ENCODE assay signal across 15 cellular contexts in genomic region chr6:137740347-137740746, GRCh38.
DNase-seq lines count a peak whose midpoint lies in the region; ATAC-seq, FAIRE-seq and TF ChIP-seq lines count a peak whose summit lies in the region.
"Had no signal": no experiment of that assay in that cellular context is flagged by ENCODE, and none has a peak within 500 bp of the region (broad histone marks: within the 10 kb centered on the region; RNA-seq: fewer than 3 reads in every experiment).

No MANE protein-coding gene starts in this region.

- no peak for FAIRE-seq in GM12891 (lab: Jason Lieb, UNC)
- FAIRE-seq: GM12878, H54 had no signal

- peak overlapping the region; percentile 13 for H3K27ac Mint-ChIP-seq in activated T-helper 17 cell treated with anti-CD3 and anti-CD28 coated beads, Interleukin-2, amount 50 U/mL, for 72 hours
- H3K27ac Mint-ChIP-seq in endodermal cell: no peak overlapping the region

- TF ChIP-seq POLR2A in GM12891 (IDR thresholded peaks at IDR 0.05; ENCODE audit: low read depth, low read length): no peak

- peak; percentile 45 for ATAC-seq in Right ventricle myocardium superior (ENCODE audit: poor library complexity)
- ATAC-seq in activated T-helper 17 cell treated with anti-CD3 and anti-CD28 coated beads, Interleukin-2, amount 50 U/mL, for 72 hours (replicated peaks): no peak
- ATAC-seq: HCT116 had no signal

- TF ChIP-seq CTCF in left ventricle myocardium inferior (IDR thresholded peaks at IDR 0.05; ENCODE audit: borderline replicate concordance) (no peak), fibroblast of pulmonary artery (IDR thresholded peaks at IDR 0.05; ENCODE audit: low read length, missing control alignments) (no peak), osteoblast (IDR thresholded peaks at IDR 0.05; ENCODE audit: extremely low read depth, low read depth, low read length) (no peak), endodermal cell (conservative IDR thresholded peaks at IDR 0.05) (no peak)

- in situ Hi-C loops in G401 (cut with HindIII; ENCODE audit: low sequenced_read_pairs): no loop called here

- H2AFZ ChIP-seq in osteoblast (ENCODE audit: low read length): peak overlapping the region; percentile 33

- H3K27ac ChIP-seq in left ventricle myocardium inferior (replicated peaks): no peak overlapping the region
- H3K27ac ChIP-seq in osteoblast (ENCODE audit: low read depth, low read length): no peak overlapping the region
- H3K27ac ChIP-seq in endodermal cell (ENCODE audit: low read depth, low read length): no peak overlapping the region
- H3K27ac ChIP-seq: BLaER1 treated with 17β-estradiol and CSF1 and Interleukin-3, amounts not matched to agents 10 nM and 100 nM had no signal

- H3K4me1 Mint-ChIP-seq in activated T-helper 17 cell treated with anti-CD3 and anti-CD28 coated beads, Interleukin-2, amount 50 U/mL, for 72 hours: peaks cover 25% of the 10 kb centered on the region
- H3K4me1 Mint-ChIP-seq in endodermal cell: peaks cover 9% of the 10 kb centered on the region

- no peak overlapping the region for H3K4me2 ChIP-seq in osteoblast (ENCODE audit: insufficient read depth, low read length)
- H3K4me2 ChIP-seq: BLaER1 treated with 17β-estradiol and CSF1 and Interleukin-3, amounts not matched to agents 10 nM and 100 nM had no signal

- WGBS in endodermal cell (ENCODE audit: insufficient coverage in 1 of 2, insufficient read length in 1 of 2), 2 experiments: 92 to 93% methylated on average over 3 to 4 of the region's 4 CpGs

- H3K9me3 Mint-ChIP-seq in activated T-helper 17 cell treated with anti-CD3 and anti-CD28 coated beads, Interleukin-2, amount 50 U/mL, for 72 hours: no peaks in the 10 kb centered on the region
- H3K9me3 Mint-ChIP-seq in endodermal cell: no peaks in the 10 kb centered on the region

- intact Hi-C loops in Right ventricle myocardium superior (cut with DNase I): no loop called here
- intact Hi-C loops in left ventricle myocardium inferior (cut with micrococcal nuclease): no loop called here

- H3K27me3 ChIP-seq in left ventricle myocardium inferior (ENCODE audit: low read depth) (no peaks in the 10 kb centered on the region), osteoblast (ENCODE audit: insufficient read depth, low read length) (no peaks in the 10 kb centered on the region), endodermal cell (ENCODE audit: control insufficient read depth, insufficient read depth, low read length, poor library complexity, severe bottlenecking) (no peaks in the 10 kb centered on the region)
- H3K27me3 ChIP-seq: BLaER1 treated with 17β-estradiol and CSF1 and Interleukin-3, amounts not matched to agents 10 nM and 100 nM had no signal

- H3K36me3 ChIP-seq in left ventricle myocardium inferior: no peaks in the 10 kb centered on the region
- H3K36me3 ChIP-seq in osteoblast (ENCODE audit: insufficient read depth, low read length): no peaks in the 10 kb centered on the region
- H3K36me3 ChIP-seq in endodermal cell (ENCODE audit: control insufficient read depth, insufficient read depth, low read length): no peaks in the 10 kb centered on the region
- H3K36me3 ChIP-seq: BLaER1 treated with 17β-estradiol and CSF1 and Interleukin-3, amounts not matched to agents 10 nM and 100 nM had no signal

- no peak overlapping the region for H3K4me3 Mint-ChIP-seq in activated T-helper 17 cell treated with anti-CD3 and anti-CD28 coated beads, Interleukin-2, amount 50 U/mL, for 72 hours
- no peak overlapping the region for H3K4me3 Mint-ChIP-seq in endodermal cell
- H3K4me3 Mint-ChIP-seq: CD4-positive, CD25-positive, alpha-beta regulatory T cell had no signal

- DNase-seq in Right ventricle myocardium superior: no peak
- DNase-seq in left ventricle myocardium inferior: no peak
- peak; percentile 30 for DNase-seq in fibroblast of pulmonary artery (ENCODE audit: low read depth)
- DNase-seq in osteoblast (ENCODE audit: insufficient read length, low spot score, missing footprints): no peak
- no peak for DNase-seq in endodermal cell
- DNase-seq in G401 (ENCODE audit: low spot score): no peak
- no peak for DNase-seq in GM12891 (ENCODE audit: insufficient read length, low spot score)
- DNase-seq: 8988T; CD4-positive, CD25-positive, alpha-beta regulatory T cell; DMS53 had no signal

- H3K9ac ChIP-seq in endodermal cell (ENCODE audit: extremely low read depth, low read length, poor library complexity, severe bottlenecking): no peak overlapping the region
- H3K9ac ChIP-seq: BLaER1 treated with 17β-estradiol and CSF1 and Interleukin-3, amounts not matched to agents 10 nM and 100 nM had no signal

- H3K79me2 ChIP-seq in osteoblast (ENCODE audit: insufficient read depth, low read length): no peaks in the 10 kb centered on the region

- H3K4me3 ChIP-seq in left ventricle myocardium inferior: no peak overlapping the region
- no peak overlapping the region for H3K4me3 ChIP-seq in fibroblast of pulmonary artery (replicated peaks; ENCODE audit: low read depth, low read length)
- H3K4me3 ChIP-seq in osteoblast (ENCODE audit: insufficient read depth, low read length): no peak overlapping the region
- H3K4me3 ChIP-seq in endodermal cell (ENCODE audit: low read length): no peak overlapping the region
- H3K4me3 ChIP-seq: BLaER1 treated with 17β-estradiol and CSF1 and Interleukin-3, amounts not matched to agents 10 nM and 100 nM; GM12878 had no signal

- no peaks in the 10 kb centered on the region for H3K4me1 ChIP-seq in left ventricle myocardium inferior
- peaks cover 19% of the 10 kb centered on the region for H3K4me1 ChIP-seq in osteoblast (ENCODE audit: insufficient read depth, low read length)
- no peaks in the 10 kb centered on the region for H3K4me1 ChIP-seq in endodermal cell (ENCODE audit: control insufficient read depth, insufficient read depth, low read length)

- H3K9me3 ChIP-seq in left ventricle myocardium inferior (replicated peaks): no peaks in the 10 kb centered on the region
- no peaks in the 10 kb centered on the region for H3K9me3 ChIP-seq in osteoblast (ENCODE audit: low read depth, low read length)
- no peaks in the 10 kb centered on the region for H3K9me3 ChIP-seq in endodermal cell (ENCODE audit: control insufficient read depth, low read length)

- no peaks in the 10 kb centered on the region for H4K20me1 ChIP-seq in osteoblast (ENCODE audit: insufficient read depth, low read length)
- H4K20me1 ChIP-seq: BLaER1 treated with 17β-estradiol and CSF1 and Interleukin-3, amounts not matched to agents 10 nM and 100 nM had no signal

- H3K36me3 Mint-ChIP-seq in activated T-helper 17 cell treated with anti-CD3 and anti-CD28 coated beads, Interleukin-2, amount 50 U/mL, for 72 hours (ENCODE audit: low read depth): no peaks in the 10 kb centered on the region
- H3K36me3 Mint-ChIP-seq in endodermal cell (ENCODE audit: low read depth): no peaks in the 10 kb centered on the region
- H3K36me3 Mint-ChIP-seq: CD4-positive, CD25-positive, alpha-beta regulatory T cell had no signal

- H3K27me3 Mint-ChIP-seq in activated T-helper 17 cell treated with anti-CD3 and anti-CD28 coated beads, Interleukin-2, amount 50 U/mL, for 72 hours: no peaks in the 10 kb centered on the region
- H3K27me3 Mint-ChIP-seq in endodermal cell (ENCODE audit: insufficient read depth): peaks cover 10% of the 10 kb centered on the region
- H3K27me3 Mint-ChIP-seq: CD4-positive, CD25-positive, alpha-beta regulatory T cell had no signal

TF ChIP-seq in GM12891, 5 proteins besides CTCF, POLR2A, EP300 and RAD21:
- no peak for TF ChIP-seq POU2F2 (IDR thresholded peaks at IDR 0.05; ENCODE audit: low read depth, low read length)
- no peak for TF ChIP-seq PAX5 (IDR thresholded peaks at IDR 0.05; ENCODE audit: insufficient read depth, low read length, severe bottlenecking)
- TF ChIP-seq TAF1 (IDR thresholded peaks at IDR 0.05; ENCODE audit: low read depth, low read length): no peak
- no peak for TF ChIP-seq SPI1 (IDR thresholded peaks at IDR 0.05; ENCODE audit: low read depth, low read length)
- no peak for TF ChIP-seq POLR2AphosphoS5 (IDR thresholded peaks at IDR 0.05; ENCODE audit: low read depth, low read length)
